Comparison of ENCODE assay signal across 9 cellular contexts in genomic region chr4:183261953-183262775, GRCh38. TPM values are rescaled to one million over a fixed set of nuclear protein-coding genes. Genes with fewer than 3 reads are reported as not detected.
A peak's percentile ranks its signal among the peaks of the same experiment; 100 is the strongest.
DNase-seq lines count a peak whose midpoint lies in the region; ATAC-seq, FAIRE-seq and TF ChIP-seq lines count a peak whose summit lies in the region.
"Had no signal": no experiment of that assay in that cellular context is flagged by ENCODE, and none has a peak within 500 bp of the region (broad histone marks: within the 10 kb centered on the region; RNA-seq: fewer than 3 reads in every experiment).

No MANE protein-coding gene starts in this region.

- H3K4me2 ChIP-seq in KMS-11, result peak overlapping the region; percentile 19; the same call in 1 of the 2 replicates

- FAIRE-seq in G401.6 (lab: Jason Lieb, UNC), result peak; percentile 93

- peak overlapping the region; percentile 2; the same call in 1 of the 2 replicates for H3K9ac ChIP-seq in KMS-11

- TF ChIP-seq POLR2A in gastroesophageal sphincter (IDR thresholded peaks at IDR 0.05) (no peak), ovary (IDR thresholded peaks at IDR 0.05) (no peak)

- H3K27me3 ChIP-seq in KMS-11 (ENCODE audit: insufficient read depth, low read depth) (no peaks in the 10 kb centered on the region), SJSA1 (replicated peaks) (no peaks in the 10 kb centered on the region), gastroesophageal sphincter (no peaks in the 10 kb centered on the region), ovary (no peaks in the 10 kb centered on the region), tibial artery (no peaks in the 10 kb centered on the region)

- DNase-seq in SJSA1 (ENCODE audit: low read depth in 1 of 2, low spot score in 2 of 2) (peak; percentile 80 to 83), ovary (peak; percentile 71 to 84 (median 83)), tibial artery (peak; percentile 78 to 86)
- DNase-seq in activated naive CD4-positive, alpha-beta T cell treated with Interleukin-2 at 50 U/mL for 16 hours, result peak; percentile 75

- peaks cover 10% of the 10 kb centered on the region for H3K4me1 ChIP-seq in KMS-11 (ENCODE audit: low read depth, poor library complexity, severe bottlenecking)
- H3K4me1 ChIP-seq in SJSA1 (replicated peaks), result peaks cover 15% of the 10 kb centered on the region
- H3K4me1 ChIP-seq in gastroesophageal sphincter, result peaks cover 0 to 16% (median 5%) of the 10 kb centered on the region in 3 donors
- no peaks in the 10 kb centered on the region for H3K4me1 ChIP-seq in ovary (ENCODE audit: insufficient read depth)
- peaks cover 0 to 6% (median 0%) of the 10 kb centered on the region in 4 donors for H3K4me1 ChIP-seq in tibial artery

- no peak overlapping the region for H3K4me3 ChIP-seq in KMS-11 (IDR thresholded peaks at IDR 0.05; ENCODE audit: insufficient read depth, low read depth, low read length)
- H3K4me3 ChIP-seq in SJSA1, result no peak overlapping the region
- no peak overlapping the region for H3K4me3 ChIP-seq in gastroesophageal sphincter
- no peak overlapping the region for H3K4me3 ChIP-seq in ovary
- no peak overlapping the region for H3K4me3 ChIP-seq in tibial artery

- H3K79me2 ChIP-seq in KMS-11 (ENCODE audit: insufficient read depth, low read depth), result no peaks in the 10 kb centered on the region

- no peaks in the 10 kb centered on the region for H3K9me3 ChIP-seq in SJSA1 (replicated peaks)
- no peaks in the 10 kb centered on the region for H3K9me3 ChIP-seq in gastroesophageal sphincter
- H3K9me3 ChIP-seq in ovary, result no peaks in the 10 kb centered on the region
- H3K9me3 ChIP-seq in tibial artery, result no peaks in the 10 kb centered on the region

- TF ChIP-seq CTCF in KMS-11 (conservative IDR thresholded peaks at IDR 0.05; ENCODE audit: low read depth, low read length) (peak; percentile 80), gastroesophageal sphincter (IDR thresholded peaks at IDR 0.05) (peak; percentile 72 to 84 (median 80)), ovary (IDR thresholded peaks at IDR 0.05) (peak; percentile 50 to 76 (median 60)), tibial artery (IDR thresholded peaks at IDR 0.05) (peak; percentile 72 to 76)

- no peaks in the 10 kb centered on the region for H4K20me1 ChIP-seq in KMS-11 (ENCODE audit: insufficient read depth)

- H3K27ac ChIP-seq in KMS-11 (no peak overlapping the region), SJSA1 (no peak overlapping the region), gastroesophageal sphincter (peak overlapping the region in 3 of 4 donors; percentile 51 to 69 (median 68)), ovary (no peak overlapping the region), tibial artery (peak overlapping the region; percentile 20 to 26)

- H3K36me3 ChIP-seq in KMS-11 (ENCODE audit: insufficient read depth) (no peaks in the 10 kb centered on the region), SJSA1 (peaks cover 92% of the 10 kb centered on the region), gastroesophageal sphincter (peaks cover 0 to 53% of the 10 kb centered on the region in 2 donors), ovary (no peaks in the 10 kb centered on the region), tibial artery (peaks cover 23 to 45% (median 32%) of the 10 kb centered on the region in 3 donors)

- 5 to 12% methylated on average over 4 to 7 of the region's 7 CpGs for WGBS in gastroesophageal sphincter (ENCODE audit: low coverage in 1 of 2), 2 donors
- 8 to 16% (median 11%) methylated on average over 7 of the region's 7 CpGs for WGBS in ovary, 3 donors

- ATAC-seq in GM21786 (IDR thresholded peaks at IDR 0.05; ENCODE audit: unreplicated experiment) (peak; percentile 96), gastroesophageal sphincter (peak; percentile 91)

- intact Hi-C loops in ovary (cut with DNase I) (loop anchor here in 3 of 4 donors (2.0 to 5.0 kb wide), 3 partner anchors 189 to 325 kb away; no protein-coding TSS in a partner anchor), tibial artery (cut with DNase I; ENCODE audit: low total_unique reads) (loop anchor here (2.0 kb wide), 2 partner anchors 189 to 325 kb away; no protein-coding TSS in a partner anchor)

- peak overlapping the region; percentile 38 for H2AFZ ChIP-seq in KMS-11 (ENCODE audit: low read depth)

- TF ChIP-seq EP300 in gastroesophageal sphincter (IDR thresholded peaks at IDR 0.05) (no peak), ovary (IDR thresholded peaks at IDR 0.05) (no peak)

RNA-seq across cellular contexts. Expression of gene CLDN22, which starts 57.9 kb away (rescaled TPM):
- total RNA-seq in SJSA1 (2014; rRNA removed; shearing (Covaris generic)), result not detected in 2 replicates
- total RNA-seq in gastroesophageal sphincter, result 1 to 10 TPM in 1 of 4 donors, not detected in 3; 1.4 TPM
- under 1 TPM in 1 of 7 donors, not detected in 6; 0.11 TPM for total RNA-seq in ovary
- polyA plus RNA-seq in ovary, result under 1 TPM in 1 of 2 donors, not detected in 1; 0.08 TPM
- total RNA-seq: urinary bladder had no signal
- polyA plus RNA-seq: urinary bladder had no signal

Comparison
In these comparisons a context has a peak if more than half of its experiments do, and no peak if none do; other contexts are left out.
1. H3K27ac ChIP-seq: peak in gastroesophageal sphincter (3 of 4) and tibial artery (2 of 2); none in KMS-11 (single experiment), SJSA1 (single experiment) and ovary (0 of 2).
2. Peak in every context shown above with its lines, with median percentiles within 50 percentile points of each other: CTCF ChIP-seq and DNase-seq.